In genomic region chr1:39800471-39800835, GRCh38 we compare ENCODE assay signal across 19 cellular contexts. TPM values are rescaled to one million over a fixed set of nuclear protein-coding genes. Genes with fewer than 3 reads are reported as not detected.
DNase-seq lines count a peak whose midpoint lies in the region; ATAC-seq and TF ChIP-seq lines count a peak whose summit lies in the region.
"Had no signal": no experiment of that assay in that cellular context is flagged by ENCODE, and none has a peak within 500 bp of the region (broad histone marks: within the 10 kb centered on the region; RNA-seq: fewer than 3 reads in every experiment).

No MANE protein-coding gene starts in this region.

- H3K36me3 ChIP-seq in sigmoid colon = no peaks in the 10 kb centered on the region
- H3K36me3 ChIP-seq: esophagus muscularis mucosa, gastrocnemius medialis had no signal

- intact Hi-C loops in sigmoid colon (cut with DNase I) = no loop called here

- H3K27ac ChIP-seq in sigmoid colon = no peak overlapping the region
- H3K27ac ChIP-seq: 22Rv1, esophagus muscularis mucosa had no signal

- H3K27me3 ChIP-seq in sigmoid colon = no peaks in the 10 kb centered on the region
- H3K27me3 ChIP-seq: gastrocnemius medialis had no signal

- peaks cover 0 to 9% (median 4%) of the 10 kb centered on the region in 4 donors for H3K4me1 ChIP-seq in sigmoid colon

- peak; percentile 93 for DNase-seq in SIG-M5 treated with dmso at 0.1 percent for 504 hours (lab: John Stamatoyannopoulos, UW; ENCODE audit: unreplicated experiment)
- DNase-seq in SIG-M5 (lab: John Stamatoyannopoulos, UW) = no peak
- peak; percentile 81 to 92 for DNase-seq in NOMO-1 (lab: John Stamatoyannopoulos, UW; ENCODE audit: unreplicated experiment in 2 of 2)
- peak; percentile 87 for DNase-seq in epithelial cell of esophagus (ENCODE audit: low read depth)
- peak; percentile 18 for DNase-seq in sigmoid colon
- DNase-seq in NK-92 (lab: John Stamatoyannopoulos, UW; ENCODE audit: unreplicated experiment) = no peak
- no peak for DNase-seq in NCI-H2029 (lab: John Stamatoyannopoulos, UW)
- DNase-seq: activated CD4-positive, alpha-beta T cell treated with anti-CD3 and anti-CD28 coated beads for 48 hours; Caco-2; effector CD8-positive, alpha-beta T cell; gastrocnemius medialis; OCI-M1; stimulated activated CD8-positive, alpha-beta memory T cell treated with anti-CD3 and anti-CD28 coated beads, Interleukin-4, amount 100 ng/mL, for 48 hours; T-helper 1 cell had no signal

- no peak overlapping the region for H3K4me3 ChIP-seq in epithelial cell of esophagus (ENCODE audit: low read length)
- no peak overlapping the region for H3K4me3 ChIP-seq in sigmoid colon
- H3K4me3 ChIP-seq: esophagus muscularis mucosa, lung had no signal

- no peak for TF ChIP-seq POLR2A in sigmoid colon (IDR thresholded peaks at IDR 0.05)

- TF ChIP-seq CTCF in epithelial cell of esophagus (IDR thresholded peaks at IDR 0.05; ENCODE audit: insufficient read depth, low read depth, low read length, missing control alignments) (no peak), sigmoid colon (IDR thresholded peaks at IDR 0.05) (no peak)

- no peak for TF ChIP-seq EP300 in sigmoid colon (IDR thresholded peaks at IDR 0.05)

- H3K9me3 ChIP-seq in sigmoid colon = no peaks in the 10 kb centered on the region
- H3K9me3 ChIP-seq: Caco-2, gastrocnemius medialis had no signal

- WGBS in sigmoid colon, 2 donors = 65 to 71% methylated on average over 3 of the region's 3 CpGs

- ATAC-seq in HG03571 (IDR thresholded peaks at IDR 0.05; ENCODE audit: unreplicated experiment) = no peak

RNA-seq across cellular contexts. Expression of gene BMP8B, which starts 11.8 kb away (rescaled TPM):
- 1 to 10 TPM in 1 of 4 donors, under 1 TPM in 3; 0.16 to 2.1 (median 0.68) TPM for total RNA-seq in sigmoid colon
- polyA plus RNA-seq in sigmoid colon = 1 to 10 TPM; 3.0 to 4.6 (median 3.0) TPM

RNA-seq across cellular contexts. Expression of gene OXCT2, which starts 29.3 kb away (rescaled TPM):
- total RNA-seq in sigmoid colon = 1 to 10 TPM in 1 of 4 donors, under 1 TPM in 3; 0.55 to 2.0 (median 0.85) TPM
- polyA plus RNA-seq in sigmoid colon = 1 to 10 TPM in 1 of 3 donors, not detected in 2; 1.5 TPM
- total RNA-seq: chondrocyte had no signal

Comparison
In these comparisons a context has a peak if more than half of its experiments do, and no peak if none do; other contexts are left out.
1. DNase-seq: peak in SIG-M5 treated with dmso at 0.1 percent for 504 hours (single experiment), NOMO-1 (2 of 2), epithelial cell of esophagus (single experiment) and sigmoid colon (single experiment); none in SIG-M5 (single experiment), NK-92 (single experiment) and NCI-H2029 (single experiment).